Comparison of ENCODE assay signal across 8 cellular contexts in the genomic region with DNA sequence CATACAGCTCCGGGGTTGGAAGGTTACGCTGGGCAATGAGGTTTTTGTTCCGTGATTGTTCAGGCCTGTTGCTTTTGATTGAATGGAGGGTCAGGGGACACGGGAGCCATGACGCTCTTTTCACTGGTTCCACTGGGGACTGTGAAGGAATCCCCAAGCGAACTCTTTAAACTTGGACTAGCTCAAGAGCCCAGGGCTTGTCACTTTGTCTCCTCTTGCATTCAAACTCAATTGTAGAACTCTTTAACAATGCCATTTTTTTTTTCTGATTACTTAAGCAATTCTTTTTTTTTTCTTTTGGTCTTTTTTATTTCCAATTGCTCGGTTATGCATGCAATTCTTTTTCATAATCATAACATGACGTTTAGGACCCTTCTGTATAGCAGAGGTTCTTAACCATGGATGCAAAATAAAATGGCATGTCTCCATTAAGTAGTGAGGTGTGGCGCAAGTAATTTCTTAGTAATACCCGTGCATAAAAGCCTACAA. TPM values are rescaled to one million over a fixed set of nuclear protein-coding genes. Genes with fewer than 3 reads are reported as not detected.
DNase-seq lines count a peak whose midpoint lies in the region; TF ChIP-seq lines count a peak whose summit lies in the region.

No MANE protein-coding gene starts in this region.

- in situ Hi-C loops in GM13976 (cut with MboI; ENCODE audit: low sequenced_read_pairs, unreplicated experiment) = no loop called here

- DNase-seq in AG09309 (ENCODE audit: low read depth) = no peak
- no peak for DNase-seq in HL-60 (ENCODE audit: low read depth in 1 of 2, low spot score in 1 of 2)
- no peak for DNase-seq in breast epithelium (ENCODE audit: low spot score in 2 of 2)
- DNase-seq in NCI-H2171 treated with DMSO at 0.1 percent for 48 hours (lab: John Stamatoyannopoulos, UW) = no peak
- no peak for DNase-seq in DMS114 treated with DMSO at 0.1 percent for 48 hours (lab: John Stamatoyannopoulos, UW; ENCODE audit: unreplicated experiment)
- DNase-seq in GM13976 (ENCODE audit: low spot score) = no peak
- no peak for DNase-seq in HT-29 (ENCODE audit: low spot score)

- no peak for TF ChIP-seq POLR2A in breast epithelium (IDR thresholded peaks at IDR 0.05)

- no peak for TF ChIP-seq CTCF in AG09309 (IDR thresholded peaks at IDR 0.05; ENCODE audit: control insufficient read depth, insufficient read depth, low read depth, low read length, missing control alignments)
- TF ChIP-seq CTCF in HL-60 (IDR thresholded peaks at IDR 0.05; ENCODE audit: insufficient read depth, low read length) = no peak
- TF ChIP-seq CTCF in breast epithelium (IDR thresholded peaks at IDR 0.05) = no peak
- no peak for TF ChIP-seq CTCF in GM13976 (IDR thresholded peaks at IDR 0.05; ENCODE audit: borderline replicate concordance, control extremely low read depth, extremely low read depth, insufficient read depth, missing control alignments)

- H3K36me3 ChIP-seq in breast epithelium (no peaks in the 10 kb centered on the region), mucosa of stomach (ENCODE audit: control insufficient read depth, insufficient read depth, low read length) (no peaks in the 10 kb centered on the region)

- H3K4me3 ChIP-seq in AG09309 (ENCODE audit: control insufficient read depth, low read depth, low read length) (peak overlapping the region; percentile 47), HL-60 (replicated peaks; ENCODE audit: insufficient read depth, low read length) (peak overlapping the region; percentile 22), breast epithelium (peak overlapping the region; percentile 53 to 79 (median 61)), mucosa of stomach (ENCODE audit: low read length) (no peak overlapping the region)

- intact Hi-C loops in breast epithelium (cut with DNase I; ENCODE audit: low total_unique reads) = loop anchor here (5.0 kb wide), 1 partner anchor 976 kb away; a partner anchor contains a TSS

- peak overlapping the region; percentile 50 for H3K9ac ChIP-seq in mucosa of stomach (ENCODE audit: low read length)

- no peak overlapping the region for H3K27ac ChIP-seq in HL-60 (replicated peaks)
- peak overlapping the region; percentile 80 to 85 for H3K27ac ChIP-seq in breast epithelium

- H3K9me3 ChIP-seq in breast epithelium (no peaks in the 10 kb centered on the region), mucosa of stomach (ENCODE audit: control insufficient read depth, low read length) (no peaks in the 10 kb centered on the region)

- H3K4me1 ChIP-seq in breast epithelium = no peaks in the 10 kb centered on the region
- H3K4me1 ChIP-seq in mucosa of stomach (ENCODE audit: control insufficient read depth, insufficient read depth, low read length) = no peaks in the 10 kb centered on the region

- H3K27me3 ChIP-seq in HL-60 (ENCODE audit: insufficient read depth, poor library complexity, severe bottlenecking) (no peaks in the 10 kb centered on the region), breast epithelium (no peaks in the 10 kb centered on the region), mucosa of stomach (ENCODE audit: control insufficient read depth, insufficient read depth, low read length) (no peaks in the 10 kb centered on the region)

RNA-seq across cellular contexts. Expression of a gene that starts 0.4 kb away (rescaled TPM):
- total RNA-seq in breast epithelium = 1 to 10 TPM in 2 of 3 donors, under 1 TPM in 1; 0.80 to 2.8 (median 1.6) TPM
- total RNA-seq in HT-29 (2014; rRNA removed; shearing (Covaris generic)) = 0.81 and 1.4 TPM in 2 replicates

RNA-seq across cellular contexts. Expression of a gene that starts 38.3 kb away (rescaled TPM):
- total RNA-seq in breast epithelium = 100 to 1,000 TPM; 180 to 384 (median 272) TPM
- 91.7 and 98.4 TPM in 2 replicates for total RNA-seq in HT-29 (2014; rRNA removed; shearing (Covaris generic))
